Comparison of ENCODE assay signal across 8 cellular contexts in the genomic region with DNA sequence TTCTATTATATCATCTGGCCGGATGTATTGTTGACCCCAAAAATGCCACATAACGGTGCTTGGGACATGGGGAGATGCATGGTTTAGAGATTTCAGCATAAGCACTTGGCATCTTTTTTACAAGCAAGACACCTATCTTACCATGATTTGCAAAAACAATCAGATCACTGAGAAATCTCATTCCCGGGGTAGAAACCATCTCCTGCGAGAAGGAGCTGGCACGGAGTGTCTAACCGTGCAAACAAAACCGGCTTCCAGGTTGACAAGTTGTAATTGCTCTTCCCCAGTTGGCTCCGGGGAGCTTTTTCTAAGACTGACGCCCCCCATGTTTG. TPM values are rescaled to one million over a fixed set of nuclear protein-coding genes. Genes with fewer than 3 reads are reported as not detected.
DNase-seq lines count a peak whose midpoint lies in the region; ATAC-seq and TF ChIP-seq lines count a peak whose summit lies in the region.

No MANE protein-coding gene starts in this region.

- BruUV-seq in MCF 10A (replicated peaks; lab: Mats Ljungman, UMichigan) (no TSS peak), mammary epithelial cell (replicated peaks; lab: Mats Ljungman, UMichigan) (no TSS peak)

- no peak for ATAC-seq in WTC11

- TF ChIP-seq POLR2A in sigmoid colon (IDR thresholded peaks at IDR 0.05) = no peak

- H2AFZ ChIP-seq in mammary epithelial cell (ENCODE audit: low read depth, low read length) = no peak overlapping the region

- peaks cover 14% of the 10 kb centered on the region for H3K4me1 ChIP-seq in mammary epithelial cell (ENCODE audit: insufficient read depth, low read length)
- peaks cover 12% of the 10 kb centered on the region for H3K4me1 ChIP-seq in thymus (ENCODE audit: control insufficient read depth, insufficient read depth, low read length)
- H3K4me1 ChIP-seq in sigmoid colon = peaks cover 0 to 27% (median 23%) of the 10 kb centered on the region in 4 donors

- H3K27me3 ChIP-seq in mammary epithelial cell (ENCODE audit: insufficient read depth, low read length) = peaks cover 18% of the 10 kb centered on the region
- H3K27me3 ChIP-seq in layer of hippocampus (ENCODE audit: control insufficient read depth, insufficient read depth, low read length) = peaks cover 8% of the 10 kb centered on the region
- H3K27me3 ChIP-seq in thymus (ENCODE audit: control insufficient read depth, insufficient read depth) = no peaks in the 10 kb centered on the region
- H3K27me3 ChIP-seq in sigmoid colon = peaks cover 12 to 54% (median 50%) of the 10 kb centered on the region in 3 donors

- DNase-seq in MCF 10A (ENCODE audit: unreplicated experiment) (no peak), mammary epithelial cell (no peak), WTC11 (ENCODE audit: low spot score) (no peak), sigmoid colon (no peak), COLO668 (lab: John Stamatoyannopoulos, UW; ENCODE audit: unreplicated experiment) (no peak), NCI-H1105 treated with DMSO at 0.1 percent for 48 hours (lab: John Stamatoyannopoulos, UW) (no peak)

- no peaks in the 10 kb centered on the region for H3K79me2 ChIP-seq in mammary epithelial cell (ENCODE audit: insufficient read depth, low read length)

- POLR2A ChIA-PET in MCF 10A (lab: Yijun Ruan, JAX) (interaction anchor here (1.0 to 1.1 kb wide), 2 partner anchors 9 to 168 kb away, joined by 3 read pairs; a partner anchor contains a TSS), WTC11 (lab: Charles Lee) (no interaction called here)

- H3K4me1 Mint-ChIP-seq in MCF 10A (ENCODE audit: insufficient read depth, unreplicated experiment) = no peaks in the 10 kb centered on the region
- peaks cover 50% of the 10 kb centered on the region for H3K4me1 Mint-ChIP-seq in WTC11

- H3K9ac ChIP-seq in mammary epithelial cell (ENCODE audit: insufficient read depth, low read length) = no peak overlapping the region

- no peaks in the 10 kb centered on the region for H4K20me1 ChIP-seq in mammary epithelial cell (ENCODE audit: insufficient read depth, low read length)

- H3K4me3 Mint-ChIP-seq in MCF 10A (ENCODE audit: unreplicated experiment) = peak overlapping the region; percentile 69
- peak overlapping the region; percentile 77 for H3K4me3 Mint-ChIP-seq in WTC11

- TF ChIP-seq EP300 in sigmoid colon (IDR thresholded peaks at IDR 0.05) = no peak

- H3K27me3 Mint-ChIP-seq in MCF 10A (ENCODE audit: insufficient read depth, unreplicated experiment) (no peaks in the 10 kb centered on the region), WTC11 (ENCODE audit: low read depth) (peaks cover 50% of the 10 kb centered on the region)

- in situ Hi-C loops in mammary epithelial cell (cut with MboI; ENCODE audit: low sequenced_read_pairs in 2 of 2) = no loop called here

- H3K36me3 Mint-ChIP-seq in MCF 10A (ENCODE audit: insufficient read depth, unreplicated experiment) (no peaks in the 10 kb centered on the region), WTC11 (no peaks in the 10 kb centered on the region)

- dilution Hi-C loops in mammary epithelial cell (cut with HindIII; ENCODE audit: low sequenced_read_pairs) = no loop called here

- H3K27ac ChIP-seq in mammary epithelial cell (ENCODE audit: insufficient read depth, low read depth, low read length) = no peak overlapping the region
- peak overlapping the region; percentile 4 for H3K27ac ChIP-seq in layer of hippocampus (ENCODE audit: low read depth, low read length)
- H3K27ac ChIP-seq in thymus (ENCODE audit: low read depth) = peak overlapping the region; percentile 94
- peak overlapping the region in 1 of 4 donors; percentile 60 for H3K27ac ChIP-seq in sigmoid colon

- H3K4me3 ChIP-seq in mammary epithelial cell (replicated peaks in 1 of 3; ENCODE audit: insufficient read depth in 1 of 3, low read depth in 2 of 3, low read length in 3 of 3) (no peak overlapping the region), thymus (ENCODE audit: low read length) (peak overlapping the region; percentile 74), sigmoid colon (peak overlapping the region in 2 of 4 donors; percentile 48 to 62)

- H3K27ac Mint-ChIP-seq in MCF 10A (ENCODE audit: low read depth, unreplicated experiment) (no peak overlapping the region), WTC11 (no peak overlapping the region)

- intact Hi-C loops in MCF 10A (cut with micrococcal nuclease) (loop anchor here (5.0 kb wide), 1 partner anchor 92 kb away; no protein-coding TSS in a partner anchor), mammary epithelial cell (cut with micrococcal nuclease) (no loop called here), sigmoid colon (cut with DNase I) (no loop called here)

- H3K36me3 ChIP-seq in mammary epithelial cell (ENCODE audit: insufficient read depth, low read length) (no peaks in the 10 kb centered on the region), thymus (ENCODE audit: control insufficient read depth, insufficient read depth) (no peaks in the 10 kb centered on the region), sigmoid colon (no peaks in the 10 kb centered on the region)

- H3K9me3 Mint-ChIP-seq in MCF 10A (ENCODE audit: unreplicated experiment) = no peaks in the 10 kb centered on the region
- H3K9me3 Mint-ChIP-seq in WTC11 = no peaks in the 10 kb centered on the region

- no peak for TF ChIP-seq CTCF in MCF 10A (IDR thresholded peaks at IDR 0.05; ENCODE audit: unreplicated experiment)
- TF ChIP-seq CTCF in mammary epithelial cell (conservative IDR thresholded peaks at IDR 0.05 in 1 of 2, IDR thresholded peaks at IDR 0.05 in 1 of 2; ENCODE audit: extremely low read depth in 1 of 2, insufficient read depth in 1 of 2, low read depth in 1 of 2, low read length in 2 of 2) = no peak
- no peak for TF ChIP-seq CTCF in WTC11 (IDR thresholded peaks at IDR 0.05)
- TF ChIP-seq CTCF in sigmoid colon (IDR thresholded peaks at IDR 0.05) = no peak

- H3K9me3 ChIP-seq in mammary epithelial cell (replicated peaks; ENCODE audit: insufficient read depth, low read length) (no peaks in the 10 kb centered on the region), thymus (ENCODE audit: control insufficient read depth) (no peaks in the 10 kb centered on the region), sigmoid colon (no peaks in the 10 kb centered on the region)

- WGBS in mammary epithelial cell (ENCODE audit: low coverage, missing lambda C conversion rate) = 44% methylated on average over 5 of the region's 9 CpGs
- WGBS in thymus = 13% methylated on average over 9 of the region's 9 CpGs
- 10 to 12% methylated on average over 9 of the region's 9 CpGs for WGBS in sigmoid colon, 2 donors

- CTCF ChIA-PET in MCF 10A (lab: Yijun Ruan, JAX) = interaction anchor here (0.7 to 0.9 kb wide), 2 partner anchors 108 to 146 kb away, joined by 4 to 5 read pairs; no protein-coding TSS in a partner anchor
- CTCF ChIA-PET in mammary epithelial cell (lab: Charles Lee; ENCODE audit: low non-redundant PET) = no interaction called here
- CTCF ChIA-PET in WTC11 (lab: Charles Lee) = interaction anchor here (1.2 to 1.4 kb wide), 2 partner anchors 109 to 147 kb away, joined by 5 to 6 read pairs; no protein-coding TSS in a partner anchor

- no peak overlapping the region for H3K4me2 ChIP-seq in mammary epithelial cell (ENCODE audit: insufficient read depth, low read depth, low read length)

TF ChIP-seq in WTC11, 78 proteins besides CTCF, POLR2A, EP300 and RAD21:
- TF ChIP-seq, protein P1, sequence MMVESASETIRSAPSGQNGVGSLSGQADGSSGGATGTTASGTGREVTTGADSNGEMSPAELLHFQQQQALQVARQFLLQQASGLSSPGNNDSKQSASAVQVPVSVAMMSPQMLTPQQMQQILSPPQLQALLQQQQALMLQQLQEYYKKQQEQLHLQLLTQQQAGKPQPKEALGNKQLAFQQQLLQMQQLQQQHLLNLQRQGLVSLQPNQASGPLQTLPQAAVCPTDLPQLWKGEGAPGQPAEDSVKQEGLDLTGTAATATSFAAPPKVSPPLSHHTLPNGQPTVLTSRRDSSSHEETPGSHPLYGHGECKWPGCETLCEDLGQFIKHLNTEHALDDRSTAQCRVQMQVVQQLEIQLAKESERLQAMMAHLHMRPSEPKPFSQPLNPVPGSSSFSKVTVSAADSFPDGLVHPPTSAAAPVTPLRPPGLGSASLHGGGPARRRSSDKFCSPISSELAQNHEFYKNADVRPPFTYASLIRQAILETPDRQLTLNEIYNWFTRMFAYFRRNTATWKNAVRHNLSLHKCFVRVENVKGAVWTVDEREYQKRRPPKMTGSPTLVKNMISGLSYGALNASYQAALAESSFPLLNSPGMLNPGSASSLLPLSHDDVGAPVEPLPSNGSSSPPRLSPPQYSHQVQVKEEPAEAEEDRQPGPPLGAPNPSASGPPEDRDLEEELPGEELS (CRISPR knock-in tag; IDR thresholded peaks at IDR 0.05) = no peak
- TF ChIP-seq GABPB1 (CRISPR knock-in tag; IDR thresholded peaks at IDR 0.05) (no peak), TEAD4 (CRISPR knock-in tag; IDR thresholded peaks at IDR 0.05) (no peak)
- TF ChIP-seq, protein P2, sequence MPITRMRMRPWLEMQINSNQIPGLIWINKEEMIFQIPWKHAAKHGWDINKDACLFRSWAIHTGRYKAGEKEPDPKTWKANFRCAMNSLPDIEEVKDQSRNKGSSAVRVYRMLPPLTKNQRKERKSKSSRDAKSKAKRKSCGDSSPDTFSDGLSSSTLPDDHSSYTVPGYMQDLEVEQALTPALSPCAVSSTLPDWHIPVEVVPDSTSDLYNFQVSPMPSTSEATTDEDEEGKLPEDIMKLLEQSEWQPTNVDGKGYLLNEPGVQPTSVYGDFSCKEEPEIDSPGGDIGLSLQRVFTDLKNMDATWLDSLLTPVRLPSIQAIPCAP (CRISPR knock-in tag; IDR thresholded peaks at IDR 0.05) = no peak

RNA-seq across cellular contexts. Expression of a gene that starts 1.0 kb away (rescaled TPM):
- total RNA-seq in MCF 10A (2022) (1.4 and 1.6 TPM in 2 replicates), mammary epithelial cell (under 1 TPM in 1 of 2 donors, not detected in 1; 0.33 TPM), WTC11 (2021) (0.14 to 0.22 TPM (median 0.16 TPM) in 3 replicates), sigmoid colon (under 1 TPM in 1 of 4 donors, not detected in 3; 0.14 TPM)
- polyA plus RNA-seq in mammary epithelial cell (not detected), thymus (2.4 TPM), sigmoid colon (1 to 10 TPM in 1 of 3 donors, under 1 TPM in 1, not detected in 1; 0.67 to 2.1 TPM)
- polyA minus RNA-seq in mammary epithelial cell = not detected

RNA-seq across cellular contexts. Expression of a gene that starts 1.4 kb away (rescaled TPM):
- total RNA-seq in MCF 10A (2022) (5.0 and 5.9 TPM in 2 replicates), mammary epithelial cell (1 to 10 TPM in 1 of 2 donors, under 1 TPM in 1; 0.99 to 2.7 TPM), WTC11 (2021) (6.9 to 7.9 TPM (median 7.5 TPM) in 3 replicates), sigmoid colon (1 to 10 TPM; 1.5 to 3.0 (median 2.0) TPM)
- polyA plus RNA-seq in mammary epithelial cell (0.08 TPM), thymus (2.6 TPM), sigmoid colon (1 to 10 TPM in 1 of 3 donors, under 1 TPM in 2; under 0.01 to 2.0 (median 0.69) TPM)
- polyA minus RNA-seq in mammary epithelial cell = not detected

RNA-seq across cellular contexts. Expression of a gene that starts 42.1 kb away (rescaled TPM):
- total RNA-seq in MCF 10A (2022) = 127 and 147 TPM in 2 replicates
- 100 to 1,000 TPM in 1 of 2 donors, 10 to 100 TPM in 1; 96.4 to 124 TPM for total RNA-seq in mammary epithelial cell
- polyA plus RNA-seq in mammary epithelial cell = 83.9 TPM
- 51.2 TPM for polyA minus RNA-seq in mammary epithelial cell
- total RNA-seq in WTC11 (2021) = 54.6 to 79.0 TPM (median 73.6 TPM) in 3 replicates
- polyA plus RNA-seq in thymus = 112 TPM
- total RNA-seq in sigmoid colon = 10 to 100 TPM; 55.9 to 80.1 (median 62.8) TPM
- 10 to 100 TPM; 30.8 to 34.7 (median 34.2) TPM for polyA plus RNA-seq in sigmoid colon
